ENCODE assay signal across 1 cellular context in the genomic region with DNA sequence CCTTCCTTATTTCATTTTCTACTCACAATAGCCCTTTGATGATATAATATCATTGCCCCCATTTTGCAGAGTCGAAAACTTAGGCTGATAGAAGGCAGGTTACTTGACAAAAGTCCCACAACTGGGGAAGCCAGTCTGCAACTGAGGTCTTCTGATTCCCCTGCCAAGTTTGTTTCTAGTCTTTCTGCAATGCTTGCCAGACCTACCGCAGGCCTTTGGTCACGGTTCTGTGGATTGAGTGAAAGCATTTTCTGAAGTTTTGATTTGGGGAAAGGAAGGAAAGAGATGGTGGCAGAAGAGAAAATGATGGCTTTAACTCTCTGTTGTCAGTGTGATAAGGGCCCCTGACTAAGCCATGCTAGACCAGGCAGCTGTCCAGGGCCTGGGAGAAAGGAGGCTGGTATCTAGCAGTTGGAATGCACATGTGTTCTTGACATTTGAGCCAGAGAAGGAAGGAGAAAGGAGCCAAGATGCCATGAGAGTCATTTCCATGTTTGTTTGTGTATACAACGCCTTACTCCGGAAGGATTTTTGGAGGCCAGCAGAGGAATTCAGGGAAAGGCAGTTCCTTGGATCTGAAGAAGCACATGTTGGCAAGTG.
TF ChIP-seq lines count a peak whose summit lies in the region.

No MANE protein-coding gene starts in this region.

TF ChIP-seq in IMR-90, 13 proteins besides CTCF, POLR2A, EP300 and RAD21 (continued from another document):
- TF ChIP-seq, protein P1, sequence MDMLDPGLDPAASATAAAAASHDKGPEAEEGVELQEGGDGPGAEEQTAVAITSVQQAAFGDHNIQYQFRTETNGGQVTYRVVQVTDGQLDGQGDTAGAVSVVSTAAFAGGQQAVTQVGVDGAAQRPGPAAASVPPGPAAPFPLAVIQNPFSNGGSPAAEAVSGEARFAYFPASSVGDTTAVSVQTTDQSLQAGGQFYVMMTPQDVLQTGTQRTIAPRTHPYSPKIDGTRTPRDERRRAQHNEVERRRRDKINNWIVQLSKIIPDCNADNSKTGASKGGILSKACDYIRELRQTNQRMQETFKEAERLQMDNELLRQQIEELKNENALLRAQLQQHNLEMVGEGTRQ (IDR thresholded peaks at IDR 0.05; ENCODE audit: low read depth, low read length), result peak; percentile 20; the same call in 1 of the 2 replicates
- TF ChIP-seq, protein P2, sequence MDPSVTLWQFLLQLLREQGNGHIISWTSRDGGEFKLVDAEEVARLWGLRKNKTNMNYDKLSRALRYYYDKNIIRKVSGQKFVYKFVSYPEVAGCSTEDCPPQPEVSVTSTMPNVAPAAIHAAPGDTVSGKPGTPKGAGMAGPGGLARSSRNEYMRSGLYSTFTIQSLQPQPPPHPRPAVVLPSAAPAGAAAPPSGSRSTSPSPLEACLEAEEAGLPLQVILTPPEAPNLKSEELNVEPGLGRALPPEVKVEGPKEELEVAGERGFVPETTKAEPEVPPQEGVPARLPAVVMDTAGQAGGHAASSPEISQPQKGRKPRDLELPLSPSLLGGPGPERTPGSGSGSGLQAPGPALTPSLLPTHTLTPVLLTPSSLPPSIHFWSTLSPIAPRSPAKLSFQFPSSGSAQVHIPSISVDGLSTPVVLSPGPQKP (IDR thresholded peaks at IDR 0.05; ENCODE audit: borderline replicate concordance, low read depth, low read length), result no peak
TF ChIP-seq in IMR-90: peak in this region for 4.
